ENCODE assay signal across 11 cellular contexts in genomic region chr6:111727798-111728197, GRCh38.
A peak's percentile ranks its signal among the peaks of the same experiment; 100 is the strongest.
DNase-seq lines count a peak whose midpoint lies in the region; ATAC-seq, FAIRE-seq and TF ChIP-seq lines count a peak whose summit lies in the region.
"Had no signal": no experiment of that assay in that cellular context is flagged by ENCODE, and none has a peak within 500 bp of the region (broad histone marks: within the 10 kb centered on the region; RNA-seq: fewer than 3 reads in every experiment).

No MANE protein-coding gene starts in this region.

- peaks cover 0 to 2% (median 0%) of the 10 kb centered on the region in 4 experiments; a peak in 1 of 8 replicates for H3K36me3 ChIP-seq in H1 (ENCODE audit: control insufficient read depth in 2 of 4, insufficient read depth in 4 of 4, low read length in 3 of 4)

- DNase-seq in NCI-H82 (lab: John Stamatoyannopoulos, UW) (peak; percentile 15), NCI-H82 treated with DMSO at 0.1 percent for 48 hours (lab: John Stamatoyannopoulos, UW; ENCODE audit: unreplicated experiment) (no peak), M059J (ENCODE audit: low read depth) (peak; percentile 79), H1 (ENCODE audit: low read depth in 1 of 2, low spot score in 2 of 2) (no peak), progenitor cell of endocrine pancreas (ENCODE audit: low spot score, unreplicated experiment) (no peak), nephron progenitor cell (no peak), DMS153 (lab: John Stamatoyannopoulos, UW) (no peak)
- DNase-seq: activated naive CD8-positive, alpha-beta T cell treated with anti-CD3 and anti-CD28 coated beads, Interleukin-2, amount 50 U/mL, for 24 hours; kidney glomerular epithelial cell had no signal

- POLR2A ChIA-PET in H1 (lab: Charles Lee; ENCODE audit: partially characterized antibody), result no interaction called here

- H3K4me3 Mint-ChIP-seq in progenitor cell of endocrine pancreas (ENCODE audit: low read depth) (no peak overlapping the region), nephron progenitor cell (no peak overlapping the region)

- H3K27ac Mint-ChIP-seq in progenitor cell of endocrine pancreas (no peak overlapping the region), nephron progenitor cell (no peak overlapping the region)

- no peak overlapping the region for H2AFZ ChIP-seq in H1 (ENCODE audit: low read length)

- H4K5ac ChIP-seq in H1 (ENCODE audit: insufficient read length, low read depth, low read length), result no peak overlapping the region

- H3K14ac ChIP-seq in H1 (ENCODE audit: insufficient read length), result no peak overlapping the region

- H2BK15ac ChIP-seq in H1 (ENCODE audit: low read length), result no peak overlapping the region

- no peak overlapping the region for H3K4ac ChIP-seq in H1 (replicated peaks; ENCODE audit: insufficient read length, low read depth, low read length)

- no peak overlapping the region for H4K91ac ChIP-seq in H1 (replicated peaks; ENCODE audit: insufficient read length, low read length)

- H3K9me3 ChIP-seq in H1 (ENCODE audit: insufficient read depth in 2 of 2, low read depth in 1 of 2, low read length in 1 of 2), result peaks cover 6 to 7% of the 10 kb centered on the region in 2 experiments

- CTCF ChIA-PET in H1 (lab: Charles Lee; ENCODE audit: partially characterized antibody), result interaction anchor here (0.5 to 3.6 kb wide), 11 partner anchors 9 to 279 kb away, joined by 3 to 22 read pairs (median 5); no protein-coding TSS in a partner anchor

- peaks cover 6% of the 10 kb centered on the region for H3K4me1 Mint-ChIP-seq in progenitor cell of endocrine pancreas (ENCODE audit: low read depth)
- peaks cover 28% of the 10 kb centered on the region for H3K4me1 Mint-ChIP-seq in nephron progenitor cell

- no peak overlapping the region for H2BK12ac ChIP-seq in H1 (ENCODE audit: low read depth, low read length)

- no peak overlapping the region for H2BK20ac ChIP-seq in H1 (ENCODE audit: low read length)

- H4K20me1 ChIP-seq in H1 (replicated peaks in 1 of 2; ENCODE audit: control insufficient read depth in 1 of 2, insufficient read depth in 2 of 2, low read length in 2 of 2), result peaks cover 0 to 3% of the 10 kb centered on the region in 2 experiments

- H3K27me3 Mint-ChIP-seq in progenitor cell of endocrine pancreas (no peaks in the 10 kb centered on the region), nephron progenitor cell (ENCODE audit: low read depth, poor library complexity) (peaks cover 6% of the 10 kb centered on the region)
- H3K27me3 Mint-ChIP-seq: activated naive CD8-positive, alpha-beta T cell treated with anti-CD3 and anti-CD28 coated beads, Interleukin-2, amount 50 U/mL, for 24 hours had no signal

- no peaks in the 10 kb centered on the region for H3K27me3 ChIP-seq in H1 (replicated peaks in 1 of 4; ENCODE audit: control insufficient read depth in 3 of 4, extremely low read depth in 1 of 4, insufficient read depth in 3 of 4, low read length in 3 of 4)
- H3K27me3 ChIP-seq: BLaER1 had no signal

- peak; percentile 88 for FAIRE-seq in H1 (lab: Jason Lieb, UNC)

- no peak overlapping the region for H2AK5ac ChIP-seq in H1 (ENCODE audit: low read depth, low read length)

- no peak overlapping the region for H3K23ac ChIP-seq in H1 (ENCODE audit: insufficient read length)

- no peak overlapping the region for H3K9ac ChIP-seq in H1 (replicated peaks in 1 of 4; ENCODE audit: extremely low read depth in 1 of 4, low read depth in 3 of 4, low read length in 3 of 4)
- H3K9ac ChIP-seq: BLaER1 had no signal

- peaks cover 0 to 13% of the 10 kb centered on the region in 2 experiments; a peak in 1 of 4 replicates for H3K79me2 ChIP-seq in H1 (ENCODE audit: control insufficient read depth in 1 of 2, insufficient read depth in 2 of 2, low read length in 2 of 2)

- WGBS in H1 (ENCODE audit: extremely low coverage in 1 of 2, insufficient coverage in 1 of 2, insufficient read length in 1 of 2, insufficient replicate concordance in 2 of 2, low coverage in 1 of 2, low lambda C conversion rate in 2 of 2, missing lambda C conversion rate in 1 of 2), 2 experiments, result 89% methylated on average over 3 of the region's 3 CpGs; no CpG with 5 or more reads in 1 of the 2 experiments

- H3K36me3 Mint-ChIP-seq in progenitor cell of endocrine pancreas (ENCODE audit: insufficient read depth) (peaks cover 23% of the 10 kb centered on the region), nephron progenitor cell (ENCODE audit: low read depth) (peaks cover 57% of the 10 kb centered on the region)

- peaks cover 4 to 12% (median 6%) of the 10 kb centered on the region in 4 experiments for H3K4me1 ChIP-seq in H1 (replicated peaks in 1 of 4; ENCODE audit: control insufficient read depth in 3 of 4, insufficient read depth in 4 of 4, low read length in 3 of 4)

- no peak overlapping the region for H3K4me2 ChIP-seq in H1 (ENCODE audit: insufficient read depth in 1 of 2, low read depth in 2 of 2, low read length in 2 of 2)
- H3K4me2 ChIP-seq: BLaER1 had no signal

- H3K23me2 ChIP-seq in H1 (ENCODE audit: low read depth, low read length), result no peaks in the 10 kb centered on the region

- ATAC-seq in GM21423 (IDR thresholded peaks at IDR 0.05; ENCODE audit: unreplicated experiment), result no peak
- ATAC-seq: activated naive CD8-positive, alpha-beta T cell treated with anti-CD3 and anti-CD28 coated beads, Interleukin-2, amount 50 U/mL, for 24 hours had no signal

- H3K9me3 Mint-ChIP-seq in progenitor cell of endocrine pancreas (ENCODE audit: low read depth) (peaks cover 2% of the 10 kb centered on the region), nephron progenitor cell (peaks cover 15% of the 10 kb centered on the region)

- no peak overlapping the region for H2BK120ac ChIP-seq in H1 (replicated peaks; ENCODE audit: low read depth, low read length)

- no peak overlapping the region for H4K8ac ChIP-seq in H1 (ENCODE audit: extremely low read depth, insufficient read depth, low read length)

- no peak for TF ChIP-seq POLR2A in H1 (IDR thresholded peaks at IDR 0.05; ENCODE audit: control extremely low read depth in 1 of 2, low read depth in 2 of 2, low read length in 2 of 2)

- peak; percentile 16 to 41; a peak in 3 of 4 replicates for TF ChIP-seq RAD21 in H1 (IDR thresholded peaks at IDR 0.05 in 1 of 2, conservative IDR thresholded peaks at IDR 0.05 in 1 of 2; ENCODE audit: low read depth in 2 of 2, low read length in 2 of 2)

- 0 out of 2 replicates have a peak, but pooled peaks cover 2% of the 10 kb centered on the region for H3K79me1 ChIP-seq in H1 (ENCODE audit: low read depth, low read length)

- no peak overlapping the region for H2BK5ac ChIP-seq in H1 (ENCODE audit: low read depth, low read length)

- no peak overlapping the region for H3K56ac ChIP-seq in H1 (replicated peaks; ENCODE audit: insufficient read length, low read depth, low read length)

- H3K18ac ChIP-seq in H1 (ENCODE audit: extremely low read depth, low read length), result no peak overlapping the region

- TF ChIP-seq EP300 in H1 (IDR thresholded peaks at IDR 0.05; ENCODE audit: borderline replicate concordance in 1 of 2, low read depth in 2 of 2, low read length in 2 of 2), result no peak

- no peak overlapping the region for H3K27ac ChIP-seq in H1 (ENCODE audit: low read depth, low read length)
- H3K27ac ChIP-seq: BLaER1 had no signal

- peak in 2 of 3 experiments; percentile 18 to 54; a peak in 2 of 4 replicates for TF ChIP-seq CTCF in H1 (IDR thresholded peaks at IDR 0.05; ENCODE audit: control extremely low read depth in 1 of 3, insufficient read depth in 1 of 3, low read depth in 1 of 3, low read length in 3 of 3)
- peak; percentile 31 for TF ChIP-seq CTCF in progenitor cell of endocrine pancreas (IDR thresholded peaks at IDR 0.05; ENCODE audit: unreplicated experiment)
- no peak for TF ChIP-seq CTCF in nephron progenitor cell (IDR thresholded peaks at IDR 0.05)

- no peak overlapping the region for H3K4me3 ChIP-seq in H1 (ENCODE audit: extremely low read depth in 1 of 4, insufficient read depth in 2 of 4, low read depth in 3 of 4, low read length in 4 of 4)
- H3K4me3 ChIP-seq: BLaER1 had no signal

TF ChIP-seq in H1, 55 proteins besides CTCF, POLR2A, EP300 and RAD21:
- TF ChIP-seq KDM1A (IDR thresholded peaks at IDR 0.05; ENCODE audit: borderline replicate concordance, low read length) (no peak), KDM5A (IDR thresholded peaks at IDR 0.05; ENCODE audit: low read length) (no peak), SUZ12 (IDR thresholded peaks at IDR 0.05; ENCODE audit: low read length) (no peak), SAP30 (IDR thresholded peaks at IDR 0.05; ENCODE audit: insufficient read depth, insufficient replicate concordance, low read length) (no peak)

Comparison
In these comparisons a context has a peak if more than half of its experiments do, and no peak if none do; other contexts are left out.
1. DNase-seq: peak in NCI-H82 (single experiment) and M059J (single experiment); none in NCI-H82 treated with DMSO at 0.1 percent for 48 hours (single experiment), H1 (0 of 2), progenitor cell of endocrine pancreas (single experiment), nephron progenitor cell (single experiment) and DMS153 (single experiment).